In the genomic region with DNA sequence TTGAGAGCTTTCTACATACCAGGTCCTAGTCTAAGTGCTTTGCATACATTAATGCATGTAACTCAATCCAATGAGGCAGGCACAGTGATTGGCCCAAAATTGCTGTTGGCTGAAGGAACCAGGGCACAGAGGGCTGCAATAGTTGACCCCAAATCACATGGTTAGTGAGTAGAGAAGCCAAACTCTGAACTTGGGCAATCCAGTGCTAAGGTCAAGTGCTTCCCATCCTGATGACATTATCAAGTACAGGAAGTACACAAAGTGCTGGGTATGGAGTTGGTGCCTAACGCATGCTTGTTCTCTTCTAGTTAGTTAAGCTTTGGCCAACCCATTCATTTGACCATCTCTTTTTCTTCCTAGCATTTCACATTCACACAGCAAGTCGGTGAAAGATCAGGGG, we compare ENCODE assay signal across 1 cellular context.
TF ChIP-seq lines count a peak whose summit lies in the region.

No MANE protein-coding gene starts in this region.

TF ChIP-seq in liver, 16 proteins besides CTCF, POLR2A, EP300 and RAD21 (continued from another document):
- TF ChIP-seq, protein P1, sequence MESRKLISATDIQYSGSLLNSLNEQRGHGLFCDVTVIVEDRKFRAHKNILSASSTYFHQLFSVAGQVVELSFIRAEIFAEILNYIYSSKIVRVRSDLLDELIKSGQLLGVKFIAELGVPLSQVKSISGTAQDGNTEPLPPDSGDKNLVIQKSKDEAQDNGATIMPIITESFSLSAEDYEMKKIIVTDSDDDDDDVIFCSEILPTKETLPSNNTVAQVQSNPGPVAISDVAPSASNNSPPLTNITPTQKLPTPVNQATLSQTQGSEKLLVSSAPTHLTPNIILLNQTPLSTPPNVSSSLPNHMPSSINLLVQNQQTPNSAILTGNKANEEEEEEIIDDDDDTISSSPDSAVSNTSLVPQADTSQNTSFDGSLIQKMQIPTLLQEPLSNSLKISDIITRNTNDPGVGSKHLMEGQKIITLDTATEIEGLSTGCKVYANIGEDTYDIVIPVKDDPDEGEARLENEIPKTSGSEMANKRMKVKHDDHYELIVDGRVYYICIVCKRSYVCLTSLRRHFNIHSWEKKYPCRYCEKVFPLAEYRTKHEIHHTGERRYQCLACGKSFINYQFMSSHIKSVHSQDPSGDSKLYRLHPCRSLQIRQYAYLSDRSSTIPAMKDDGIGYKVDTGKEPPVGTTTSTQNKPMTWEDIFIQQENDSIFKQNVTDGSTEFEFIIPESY (IDR thresholded peaks at IDR 0.05), result peak; percentile 80
- TF ChIP-seq TAF1 (conservative IDR thresholded peaks at IDR 0.05), result no peak
- peak; percentile 88 to 95 for TF ChIP-seq HNF4A (conservative IDR thresholded peaks at IDR 0.05)
- peak; percentile 50 for TF ChIP-seq FOXA1 (IDR thresholded peaks at IDR 0.05)
- TF ChIP-seq SP1 (IDR thresholded peaks at IDR 0.05), result peak; percentile 75
- TF ChIP-seq FOXA2 (IDR thresholded peaks at IDR 0.05), result peak; percentile 80
- peak; percentile 91 to 99 for TF ChIP-seq RXRA (IDR thresholded peaks at IDR 0.05)
- peak; percentile 49 for TF ChIP-seq YY1 (IDR thresholded peaks at IDR 0.05)
- TF ChIP-seq, protein P2, sequence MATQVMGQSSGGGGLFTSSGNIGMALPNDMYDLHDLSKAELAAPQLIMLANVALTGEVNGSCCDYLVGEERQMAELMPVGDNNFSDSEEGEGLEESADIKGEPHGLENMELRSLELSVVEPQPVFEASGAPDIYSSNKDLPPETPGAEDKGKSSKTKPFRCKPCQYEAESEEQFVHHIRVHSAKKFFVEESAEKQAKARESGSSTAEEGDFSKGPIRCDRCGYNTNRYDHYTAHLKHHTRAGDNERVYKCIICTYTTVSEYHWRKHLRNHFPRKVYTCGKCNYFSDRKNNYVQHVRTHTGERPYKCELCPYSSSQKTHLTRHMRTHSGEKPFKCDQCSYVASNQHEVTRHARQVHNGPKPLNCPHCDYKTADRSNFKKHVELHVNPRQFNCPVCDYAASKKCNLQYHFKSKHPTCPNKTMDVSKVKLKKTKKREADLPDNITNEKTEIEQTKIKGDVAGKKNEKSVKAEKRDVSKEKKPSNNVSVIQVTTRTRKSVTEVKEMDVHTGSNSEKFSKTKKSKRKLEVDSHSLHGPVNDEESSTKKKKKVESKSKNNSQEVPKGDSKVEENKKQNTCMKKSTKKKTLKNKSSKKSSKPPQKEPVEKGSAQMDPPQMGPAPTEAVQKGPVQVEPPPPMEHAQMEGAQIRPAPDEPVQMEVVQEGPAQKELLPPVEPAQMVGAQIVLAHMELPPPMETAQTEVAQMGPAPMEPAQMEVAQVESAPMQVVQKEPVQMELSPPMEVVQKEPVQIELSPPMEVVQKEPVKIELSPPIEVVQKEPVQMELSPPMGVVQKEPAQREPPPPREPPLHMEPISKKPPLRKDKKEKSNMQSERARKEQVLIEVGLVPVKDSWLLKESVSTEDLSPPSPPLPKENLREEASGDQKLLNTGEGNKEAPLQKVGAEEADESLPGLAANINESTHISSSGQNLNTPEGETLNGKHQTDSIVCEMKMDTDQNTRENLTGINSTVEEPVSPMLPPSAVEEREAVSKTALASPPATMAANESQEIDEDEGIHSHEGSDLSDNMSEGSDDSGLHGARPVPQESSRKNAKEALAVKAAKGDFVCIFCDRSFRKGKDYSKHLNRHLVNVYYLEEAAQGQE (IDR thresholded peaks at IDR 0.05), result peak; percentile 90
TF ChIP-seq in liver: peak in this region for 15.
